In the genomic region with DNA sequence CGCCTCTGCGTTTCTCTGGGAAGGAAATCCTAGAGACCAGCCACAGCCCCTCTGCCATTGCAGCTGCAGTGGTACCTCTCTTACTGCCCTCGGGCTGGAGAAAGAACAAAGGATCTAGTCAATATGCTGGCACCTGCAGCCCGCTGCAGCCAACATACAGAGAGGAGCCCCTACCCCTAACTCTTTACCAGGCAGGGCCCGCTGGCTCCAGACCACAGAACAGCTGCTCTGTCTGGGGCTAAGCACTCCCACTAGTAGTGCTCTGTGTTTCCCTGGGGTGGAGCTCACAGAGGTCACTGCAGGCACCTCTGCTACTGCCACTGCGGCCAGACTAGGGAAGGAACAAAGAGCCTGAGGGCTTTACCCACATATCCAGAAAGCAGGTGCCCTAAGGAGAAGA, we compare ENCODE assay signal across 17 cellular contexts.
"Had no signal": no experiment of that assay in that cellular context is flagged by ENCODE, and none has a peak within 500 bp of the region (broad histone marks: within the 10 kb centered on the region; RNA-seq: fewer than 3 reads in every experiment).

No MANE protein-coding gene starts in this region.

- H3K4me1 ChIP-seq: heart left ventricle, left lung, lower lobe of right lung, psoas muscle, right lobe of liver, testis, tibial nerve had no signal

- H3K27ac ChIP-seq: dorsolateral prefrontal cortex, heart left ventricle, left lung, lower lobe of right lung, psoas muscle, right lobe of liver, testis, tibial nerve had no signal

- H3K36me3 ChIP-seq: heart left ventricle, left lung, lower lobe of right lung, right lobe of liver, tibial nerve had no signal

- H3K27me3 ChIP-seq: dorsolateral prefrontal cortex, heart left ventricle, left lung, right lobe of liver, testis, tibial nerve had no signal

- DNase-seq: cortex of kidney; dorsolateral prefrontal cortex; effector CD8-positive, alpha-beta T cell; foreskin melanocyte; hippocampal formation; lower lobe of right lung; midbrain; naive B cell; psoas muscle; retina; right lobe of liver; stimulated activated CD4-positive, alpha-beta T cell treated with anti-CD3 and anti-CD28 coated beads, Interleukin-4, amount 100 ng/mL, for 1 hour; stimulated activated CD8-positive, alpha-beta memory T cell treated with anti-CD3 and anti-CD28 coated beads, Interleukin-4, amount 100 ng/mL, for 48 hours; testis had no signal

- ATAC-seq: heart left ventricle, left lung, psoas muscle had no signal

- H3K9me3 ChIP-seq: lower lobe of right lung, psoas muscle, right lobe of liver, testis had no signal

- H3K4me3 ChIP-seq: dorsolateral prefrontal cortex, heart left ventricle, left lung, lower lobe of right lung, psoas muscle, right lobe of liver, testis, tibial nerve had no signal
